Comparison of ENCODE assay signal across 14 cellular contexts in genomic region chr3:16085884-16086608, GRCh38.
A peak's percentile ranks its signal among the peaks of the same experiment; 100 is the strongest.
DNase-seq lines count a peak whose midpoint lies in the region; ATAC-seq, FAIRE-seq and TF ChIP-seq lines count a peak whose summit lies in the region.
"Had no signal": no experiment of that assay in that cellular context is flagged by ENCODE, and none has a peak within 500 bp of the region (broad histone marks: within the 10 kb centered on the region; RNA-seq: fewer than 3 reads in every experiment).

No MANE protein-coding gene starts in this region.

- no peak for TF ChIP-seq RAD21 in H1 (IDR thresholded peaks at IDR 0.05 in 1 of 2, conservative IDR thresholded peaks at IDR 0.05 in 1 of 2; ENCODE audit: low read depth in 2 of 2, low read length in 2 of 2)

- peaks cover 13% of the 10 kb centered on the region for H3K4me1 Mint-ChIP-seq in osteocyte (ENCODE audit: unreplicated experiment)
- H3K4me1 Mint-ChIP-seq: WTC11 had no signal

- H4K8ac ChIP-seq in H1 (ENCODE audit: extremely low read depth, insufficient read depth, low read length) = peak overlapping the region; percentile 35; the same call in 1 of the 2 replicates

- FAIRE-seq in H1 (lab: Jason Lieb, UNC) = no peak
- FAIRE-seq: kidney had no signal

- peaks cover 4% of the 10 kb centered on the region for H3K36me3 Mint-ChIP-seq in osteocyte (ENCODE audit: unreplicated experiment)

- no peak overlapping the region for H3K14ac ChIP-seq in H1 (ENCODE audit: insufficient read length)

- WGBS in H1 (ENCODE audit: extremely low coverage in 1 of 2, insufficient coverage in 1 of 2, insufficient read length in 1 of 2, insufficient replicate concordance in 2 of 2, low coverage in 1 of 2, low lambda C conversion rate in 2 of 2, missing lambda C conversion rate in 1 of 2), 2 experiments = 81% methylated on average over 13 of the region's 13 CpGs; no CpG with 5 or more reads in 1 of the 2 experiments

- H3K4me2 ChIP-seq in H1 (ENCODE audit: insufficient read depth in 1 of 2, low read depth in 2 of 2, low read length in 2 of 2) = no peak overlapping the region
- H3K4me2 ChIP-seq: BLaER1 had no signal

- no peak overlapping the region for H4K5ac ChIP-seq in H1 (ENCODE audit: insufficient read length, low read depth, low read length)

- H3K27ac Mint-ChIP-seq in osteocyte (ENCODE audit: unreplicated experiment) = no peak overlapping the region
- H3K27ac Mint-ChIP-seq: WTC11 had no signal

- no peak overlapping the region for H3K4ac ChIP-seq in H1 (replicated peaks; ENCODE audit: insufficient read length, low read depth, low read length)

- no peaks in the 10 kb centered on the region for H3K36me3 ChIP-seq in H1 (ENCODE audit: control insufficient read depth in 2 of 4, insufficient read depth in 4 of 4, low read length in 3 of 4)
- H3K36me3 ChIP-seq in stomach smooth muscle (ENCODE audit: control insufficient read depth in 2 of 2, insufficient read depth in 2 of 2, low read length in 2 of 2) = no peaks in the 10 kb centered on the region
- H3K36me3 ChIP-seq: BLaER1 had no signal

- no peak for TF ChIP-seq EP300 in H1 (IDR thresholded peaks at IDR 0.05; ENCODE audit: borderline replicate concordance in 1 of 2, low read depth in 2 of 2, low read length in 2 of 2)

- POLR2A ChIA-PET in H1 (lab: Charles Lee; ENCODE audit: partially characterized antibody) (no interaction called here), GM10248 (lab: Yijun Ruan, JAX) (no interaction called here)

- no peak overlapping the region for H3K56ac ChIP-seq in H1 (replicated peaks; ENCODE audit: insufficient read length, low read depth, low read length)

- no peak overlapping the region for H3K4me3 ChIP-seq in H1 (ENCODE audit: extremely low read depth in 1 of 4, insufficient read depth in 2 of 4, low read depth in 3 of 4, low read length in 4 of 4)
- no peak overlapping the region for H3K4me3 ChIP-seq in stomach smooth muscle (ENCODE audit: low read length in 2 of 2)
- H3K4me3 ChIP-seq: BLaER1, SK-N-MC had no signal

- H2BK15ac ChIP-seq in H1 (ENCODE audit: low read length) = no peak overlapping the region

- no peaks in the 10 kb centered on the region for H3K79me1 ChIP-seq in H1 (ENCODE audit: low read depth, low read length)

- no peak overlapping the region for H2AFZ ChIP-seq in H1 (ENCODE audit: low read length)

- no peak overlapping the region for H2BK20ac ChIP-seq in H1 (ENCODE audit: low read length)

- H3K4me1 ChIP-seq in H1 (replicated peaks in 1 of 4; ENCODE audit: control insufficient read depth in 3 of 4, insufficient read depth in 4 of 4, low read length in 3 of 4) = no peaks in the 10 kb centered on the region
- H3K4me1 ChIP-seq in stomach smooth muscle (ENCODE audit: control insufficient read depth, insufficient read depth, low read length) = peaks cover 3% of the 10 kb centered on the region
- H3K4me1 ChIP-seq: BLaER1 had no signal

- CTCF ChIA-PET in H1 (lab: Charles Lee; ENCODE audit: partially characterized antibody) = interaction anchor here (1.0 kb wide), 1 partner anchor 18 kb away, joined by 3 read pairs; no protein-coding TSS in a partner anchor
- CTCF ChIA-PET in GM10248 (lab: Yijun Ruan, JAX) = no interaction called here

- H3K9me3 ChIP-seq in H1 (ENCODE audit: insufficient read depth in 2 of 2, low read depth in 1 of 2, low read length in 1 of 2) = peaks cover 4 to 23% of the 10 kb centered on the region in 2 experiments; a peak in 3 of 4 replicates
- H3K9me3 ChIP-seq in stomach smooth muscle (ENCODE audit: control insufficient read depth in 2 of 2, low read length in 2 of 2) = no peaks in the 10 kb centered on the region

- no peak for TF ChIP-seq CTCF in H1 (IDR thresholded peaks at IDR 0.05; ENCODE audit: control extremely low read depth in 1 of 3, insufficient read depth in 1 of 3, low read depth in 1 of 3, low read length in 3 of 3)
- TF ChIP-seq CTCF in osteocyte (IDR thresholded peaks at IDR 0.05) = no peak
- TF ChIP-seq CTCF in GM10248 (IDR thresholded peaks at IDR 0.05; ENCODE audit: control extremely low read depth, extremely low read depth, low read depth, missing control alignments) = no peak

- no peak overlapping the region for H4K91ac ChIP-seq in H1 (replicated peaks; ENCODE audit: insufficient read length, low read length)

- H3K23ac ChIP-seq in H1 (ENCODE audit: insufficient read length) = no peak overlapping the region

- peaks cover 6% of the 10 kb centered on the region; the same call in 1 of the 2 replicates for H3K23me2 ChIP-seq in H1 (ENCODE audit: low read depth, low read length)

- no peak overlapping the region for H2AK5ac ChIP-seq in H1 (ENCODE audit: low read depth, low read length)

- TF ChIP-seq POLR2A in H1 (IDR thresholded peaks at IDR 0.05; ENCODE audit: control extremely low read depth in 1 of 2, low read depth in 2 of 2, low read length in 2 of 2) = no peak

- H2BK5ac ChIP-seq in H1 (ENCODE audit: low read depth, low read length) = no peak overlapping the region

- no peaks in the 10 kb centered on the region for H3K27me3 Mint-ChIP-seq in osteocyte (ENCODE audit: unreplicated experiment)

- no peak overlapping the region for H3K18ac ChIP-seq in H1 (ENCODE audit: extremely low read depth, low read length)

- no peaks in the 10 kb centered on the region for H3K27me3 ChIP-seq in H1 (replicated peaks in 1 of 4; ENCODE audit: control insufficient read depth in 3 of 4, extremely low read depth in 1 of 4, insufficient read depth in 3 of 4, low read length in 3 of 4)
- H3K27me3 ChIP-seq in stomach smooth muscle (ENCODE audit: control insufficient read depth in 1 of 2, insufficient read depth in 2 of 2, low read length in 2 of 2) = no peaks in the 10 kb centered on the region
- H3K27me3 ChIP-seq: BLaER1 had no signal

- H2BK12ac ChIP-seq in H1 (ENCODE audit: low read depth, low read length) = no peak overlapping the region

- no peak for ATAC-seq in left colon
- no peak for ATAC-seq in GM21786 (IDR thresholded peaks at IDR 0.05; ENCODE audit: unreplicated experiment)

- H3K27ac ChIP-seq in H1 (ENCODE audit: low read depth, low read length) (no peak overlapping the region), stomach smooth muscle (ENCODE audit: low read length) (peak overlapping the region; percentile 18)
- H3K27ac ChIP-seq: BLaER1, SK-N-MC had no signal

- no peak overlapping the region for H2BK120ac ChIP-seq in H1 (replicated peaks; ENCODE audit: low read depth, low read length)

- no peak overlapping the region for H3K4me3 Mint-ChIP-seq in osteocyte (ENCODE audit: unreplicated experiment)
- H3K4me3 Mint-ChIP-seq: WTC11 had no signal

- intact Hi-C loops in left colon (cut with DNase I, micrococcal nuclease) = no loop called here

- H3K9ac ChIP-seq in H1 (replicated peaks in 1 of 4; ENCODE audit: extremely low read depth in 1 of 4, low read depth in 3 of 4, low read length in 3 of 4) = no peak overlapping the region
- H3K9ac ChIP-seq in stomach smooth muscle (ENCODE audit: low read length in 2 of 2) = no peak overlapping the region
- H3K9ac ChIP-seq: BLaER1 had no signal

- H3K9me3 Mint-ChIP-seq in osteocyte (ENCODE audit: unreplicated experiment) = peaks cover 5% of the 10 kb centered on the region

- no peaks in the 10 kb centered on the region for H3K79me2 ChIP-seq in H1 (ENCODE audit: control insufficient read depth in 1 of 2, insufficient read depth in 2 of 2, low read length in 2 of 2)

- no peaks in the 10 kb centered on the region for H4K20me1 ChIP-seq in H1 (replicated peaks in 1 of 2; ENCODE audit: control insufficient read depth in 1 of 2, insufficient read depth in 2 of 2, low read length in 2 of 2)
- H4K20me1 ChIP-seq: BLaER1 had no signal

- DNase-seq in NCI-H446 (lab: John Stamatoyannopoulos, UW) (peak; percentile 24 to 63), H1 (ENCODE audit: low read depth in 1 of 2, low spot score in 2 of 2) (no peak), left colon (peak; percentile 27 to 41), osteocyte (ENCODE audit: extremely low spot score, unreplicated experiment) (no peak), dedifferentiated amniotic fluid mesenchymal stem cell (ENCODE audit: extremely low spot score) (no peak), GM10248 (ENCODE audit: extremely low spot score) (no peak)
- DNase-seq: kidney; NCI-H1417 treated with DMSO at 0.1 percent for 48 hours; stimulated activated CD4-positive, alpha-beta T cell treated with anti-CD3 and anti-CD28 coated beads, Interleukin-1b, Interleukin-23, amount 100 ng/mL, for 48 hours had no signal

TF ChIP-seq in H1, 55 proteins besides CTCF, POLR2A, EP300 and RAD21:
- no peak for TF ChIP-seq ATF3 (IDR thresholded peaks at IDR 0.05; ENCODE audit: insufficient read depth, low read depth, low read length)
- TF ChIP-seq ZNF274 (IDR thresholded peaks at IDR 0.05; ENCODE audit: borderline replicate concordance, extremely low read depth, low read length) = no peak

Comparison
In these comparisons a context has a peak if more than half of its experiments do, and no peak if none do; other contexts are left out.
1. DNase-seq: peak in NCI-H446 (2 of 2) and left colon (2 of 2); none in H1 (0 of 2), osteocyte (single experiment), dedifferentiated amniotic fluid mesenchymal stem cell (single experiment) and GM10248 (single experiment).